8 cellular contexts compared by ENCODE assay signal in the genomic region with DNA sequence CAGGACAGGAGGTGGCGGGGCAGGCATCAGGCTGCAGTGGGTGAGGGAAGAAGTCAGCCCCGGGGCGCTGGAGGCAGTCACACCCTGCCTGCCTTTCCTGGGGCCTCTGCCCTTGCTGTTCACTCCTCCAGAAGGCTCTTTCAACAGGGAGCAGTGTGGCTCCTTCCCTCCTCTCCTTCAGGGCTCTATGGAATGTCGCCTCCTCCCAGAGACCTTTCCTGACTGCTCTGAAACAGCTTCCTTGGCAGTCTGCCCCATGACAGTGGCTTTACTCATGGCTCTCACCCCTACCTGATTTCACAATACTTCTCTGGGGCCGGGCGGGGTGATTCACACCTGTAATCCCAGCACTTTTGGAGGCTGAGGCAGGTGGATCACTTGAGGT.
A peak's percentile ranks its signal among the peaks of the same experiment; 100 is the strongest.
DNase-seq lines count a peak whose midpoint lies in the region; ATAC-seq and TF ChIP-seq lines count a peak whose summit lies in the region.

No MANE protein-coding gene starts in this region.

- peak; percentile 49 for DNase-seq in DMS 273 (lab: John Stamatoyannopoulos, UW; ENCODE audit: unreplicated experiment)
- DNase-seq in DMS 273 treated with DMSO at 0.1 percent for 48 hours (lab: John Stamatoyannopoulos, UW) = no peak
- DNase-seq in activated CD4-positive, alpha-beta T cell treated with anti-CD3 and anti-CD28 coated beads, Interleukin-2, amount 50 U/mL, for 1 hour = peak; percentile 49
- peak; percentile 77 for DNase-seq in fibroblast of peridontal ligament (ENCODE audit: extremely low read depth)
- DNase-seq in COLO668 (lab: John Stamatoyannopoulos, UW; ENCODE audit: unreplicated experiment) = no peak
- no peak for DNase-seq in GM13976 (ENCODE audit: low spot score)

- H3K4me3 Mint-ChIP-seq in stimulated activated memory B cell treated with anti-CD40 and anti-IgM and Interleukin-4, amounts not matched to agents 10 μg/mL and 1 μg/mL and 100 μg/mL, for 72 hours = peak overlapping the region; percentile 59

- no peaks in the 10 kb centered on the region for H3K27me3 Mint-ChIP-seq in stimulated activated memory B cell treated with anti-CD40 and anti-IgM and Interleukin-4, amounts not matched to agents 10 μg/mL and 1 μg/mL and 100 μg/mL, for 72 hours

- no peak for TF ChIP-seq CTCF in GM13976 (IDR thresholded peaks at IDR 0.05; ENCODE audit: borderline replicate concordance, control extremely low read depth, extremely low read depth, insufficient read depth, missing control alignments)

- no peak for ATAC-seq in stimulated activated memory B cell treated with anti-CD40 and anti-IgM and Interleukin-4, amounts not matched to agents 10 μg/mL and 1 μg/mL and 100 μg/mL, for 72 hours
- no peak for ATAC-seq in GM18909 (IDR thresholded peaks at IDR 0.05; ENCODE audit: poor library complexity, unreplicated experiment)

- peaks cover 96% of the 10 kb centered on the region for H3K4me1 Mint-ChIP-seq in stimulated activated memory B cell treated with anti-CD40 and anti-IgM and Interleukin-4, amounts not matched to agents 10 μg/mL and 1 μg/mL and 100 μg/mL, for 72 hours

- peak overlapping the region; percentile 95 for H3K27ac Mint-ChIP-seq in stimulated activated memory B cell treated with anti-CD40 and anti-IgM and Interleukin-4, amounts not matched to agents 10 μg/mL and 1 μg/mL and 100 μg/mL, for 72 hours

- H3K9me3 Mint-ChIP-seq in stimulated activated memory B cell treated with anti-CD40 and anti-IgM and Interleukin-4, amounts not matched to agents 10 μg/mL and 1 μg/mL and 100 μg/mL, for 72 hours = no peaks in the 10 kb centered on the region

- in situ Hi-C loops in GM13976 (cut with MboI; ENCODE audit: low sequenced_read_pairs, unreplicated experiment) = no loop called here

- peaks cover 47% of the 10 kb centered on the region for H3K36me3 Mint-ChIP-seq in stimulated activated memory B cell treated with anti-CD40 and anti-IgM and Interleukin-4, amounts not matched to agents 10 μg/mL and 1 μg/mL and 100 μg/mL, for 72 hours

Comparison
In these comparisons a context has a peak if more than half of its experiments do, and no peak if none do; other contexts are left out.
1. DNase-seq: peak in DMS 273 (single experiment), activated CD4-positive, alpha-beta T cell treated with anti-CD3 and anti-CD28 coated beads, Interleukin-2, amount 50 U/mL, for 1 hour (single experiment) and fibroblast of peridontal ligament (single experiment); none in DMS 273 treated with DMSO at 0.1 percent for 48 hours (single experiment), COLO668 (single experiment) and GM13976 (single experiment).